Comparison of ENCODE assay signal across 24 cellular contexts in genomic region chr13:19061278-19061677, GRCh38.
"Had no signal": no experiment of that assay in that cellular context is flagged by ENCODE, and none has a peak within 500 bp of the region (broad histone marks: within the 10 kb centered on the region; RNA-seq: fewer than 3 reads in every experiment).

No MANE protein-coding gene starts in this region.

- ATAC-seq: effector memory CD8-positive, alpha-beta T cell; esophagus mucosa; foreskin keratinocyte; gastrocnemius medialis; gastroesophageal sphincter; heart left ventricle; heart right ventricle had no signal

- H3K4me3 ChIP-seq: colonic mucosa, coronary artery, dorsolateral prefrontal cortex, esophagus muscularis mucosa, esophagus squamous epithelium, gastrocnemius medialis, gastroesophageal sphincter, heart left ventricle, heart right ventricle had no signal

- H3K27me3 Mint-ChIP-seq: dendritic cell treated with granulocyte-macrophage colony-stimulating factor and Interleukin-4, amounts not matched to agents 40 ng/mL and 50 ng/mL, for 4 days; effector memory CD8-positive, alpha-beta T cell had no signal

- H3K9me3 ChIP-seq: colonic mucosa, gastrocnemius medialis had no signal

- H3K4me3 Mint-ChIP-seq: dendritic cell treated with granulocyte-macrophage colony-stimulating factor and Interleukin-4, amounts not matched to agents 40 ng/mL and 50 ng/mL, for 4 days; effector memory CD8-positive, alpha-beta T cell; endodermal cell had no signal

- H3K36me3 ChIP-seq: colonic mucosa, esophagus muscularis mucosa, esophagus squamous epithelium, gastrocnemius medialis, gastroesophageal sphincter, heart left ventricle, heart right ventricle had no signal

- H3K27ac ChIP-seq: colonic mucosa, coronary artery, dorsolateral prefrontal cortex, epithelial cell of prostate, esophagus muscularis mucosa, esophagus squamous epithelium, foreskin keratinocyte, gastrocnemius medialis, gastroesophageal sphincter, heart left ventricle, heart right ventricle had no signal

- DNase-seq: colonic mucosa; cortex of kidney; dermis blood vessel endothelial cell; dorsolateral prefrontal cortex; effector CD4-positive, alpha-beta T cell; effector CD8-positive, alpha-beta T cell; effector memory CD4-positive, alpha-beta T cell; effector memory CD8-positive, alpha-beta T cell; endodermal cell; erythroblast; esophagus squamous epithelium; foreskin fibroblast; foreskin keratinocyte; foreskin melanocyte; gastrocnemius medialis; glutamatergic neuron; heart right ventricle had no signal

- H3K27ac Mint-ChIP-seq: dendritic cell treated with granulocyte-macrophage colony-stimulating factor and Interleukin-4, amounts not matched to agents 40 ng/mL and 50 ng/mL, for 4 days; effector memory CD8-positive, alpha-beta T cell; endodermal cell had no signal

- H3K4me1 ChIP-seq: colonic mucosa, esophagus muscularis mucosa, esophagus squamous epithelium, foreskin keratinocyte, gastrocnemius medialis, gastroesophageal sphincter, heart left ventricle, heart right ventricle had no signal

- H3K27me3 ChIP-seq: colonic mucosa, esophagus squamous epithelium, foreskin keratinocyte, gastrocnemius medialis, gastroesophageal sphincter, heart left ventricle had no signal

- H3K4me1 Mint-ChIP-seq: endodermal cell had no signal
